Comparison of ENCODE assay signal across 22 cellular contexts in genomic region chr22:25933158-25933788, GRCh38.
"Had no signal": no experiment of that assay in that cellular context is flagged by ENCODE, and none has a peak within 500 bp of the region (broad histone marks: within the 10 kb centered on the region; RNA-seq: fewer than 3 reads in every experiment).

No MANE protein-coding gene starts in this region.

- H3K36me3 ChIP-seq: pancreas, prostate gland, tibial nerve, upper lobe of left lung had no signal

- H3K4me3 ChIP-seq: left ventricle myocardium inferior, lung, mucosa of descending colon, pancreas, prostate gland, skin epidermis, tibial nerve, upper lobe of left lung had no signal

- H3K4me1 ChIP-seq: left ventricle myocardium inferior, pancreas, prostate gland, tibial nerve, upper lobe of left lung had no signal

- DNase-seq: hippocampal formation; left ventricle myocardium inferior; midbrain; mucosa of descending colon; naive thymus-derived CD4-positive, alpha-beta T cell; nucleus accumbens; pancreas; posterior cingulate gyrus; retina; right cardiac atrium; stimulated activated CD4-positive, alpha-beta T cell treated with anti-CD3 and anti-CD28 coated beads, Interleukin-12 subunit alpha, Interleukin-12 subunit beta, amount 100 ng/mL, for 4 hours; stimulated activated CD4-positive, alpha-beta T cell treated with anti-CD3 and anti-CD28 coated beads, Interleukin-15, amount 100 ng/mL, for 24 hours; stimulated activated CD4-positive, alpha-beta T cell treated with anti-CD3 and anti-CD28 coated beads, Interleukin-2, amount 100 ng/mL, for 24 hours; stimulated activated CD4-positive, alpha-beta T cell treated with anti-CD3 and anti-CD28 coated beads, Interleukin-4, amount 100 ng/mL, for 1 hour; stimulated activated naive B cell treated with anti-CD40 and anti-IgM and Interleukin-4, amounts not matched to agents 10 μg/mL and 1 μg/mL and 100 μg/mL, for 72 hours; substantia nigra; upper lobe of left lung had no signal

- H3K27ac ChIP-seq: left ventricle myocardium inferior, pancreas, prostate gland, skin epidermis, tibial nerve, upper lobe of left lung had no signal

- FAIRE-seq: islet of Langerhans, pancreas had no signal

- H3K27me3 ChIP-seq: pancreas, upper lobe of left lung had no signal

- H3K9me3 ChIP-seq: left ventricle myocardium inferior, mucosa of descending colon, pancreas, prostate gland, upper lobe of left lung had no signal
